8 cellular contexts compared by ENCODE assay signal in the genomic region with DNA sequence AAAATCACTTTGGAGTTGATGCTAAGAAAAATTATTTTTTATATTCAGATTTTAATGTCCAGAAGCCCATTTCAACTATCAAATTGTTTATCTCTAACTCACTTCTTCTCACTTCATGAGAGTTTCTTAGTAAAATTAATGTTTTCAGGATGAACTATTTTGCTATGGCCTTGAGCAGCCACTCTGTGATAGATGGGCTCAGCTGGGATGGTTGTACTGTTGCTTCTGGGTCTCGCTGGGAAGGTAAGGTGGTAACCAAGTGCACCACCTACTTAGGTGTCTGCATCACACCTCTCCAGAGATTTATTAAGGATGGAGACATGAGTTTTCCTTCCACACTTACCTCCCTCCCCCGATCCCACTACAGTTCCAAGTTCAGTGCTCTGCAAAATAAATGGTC.
"Had no signal": no experiment of that assay in that cellular context is flagged by ENCODE, and none has a peak within 500 bp of the region (broad histone marks: within the 10 kb centered on the region; RNA-seq: fewer than 3 reads in every experiment).

No MANE protein-coding gene starts in this region.

- DNase-seq: GDM1, GF-D8 had no signal

- ATAC-seq: GM12878 had no signal

- FAIRE-seq: G401.6, GM12878, GM12891, GM12892, GM18507, GM19239 had no signal

- H3K4me3 ChIP-seq: GM12878 had no signal
